In genomic region chr2:218855305-218856167, GRCh38 we compare ENCODE assay signal across 20 cellular contexts. TPM values are rescaled to one million over a fixed set of nuclear protein-coding genes. Genes with fewer than 3 reads are reported as not detected.
DNase-seq lines count a peak whose midpoint lies in the region; ATAC-seq and TF ChIP-seq lines count a peak whose summit lies in the region.
"Had no signal": no experiment of that assay in that cellular context is flagged by ENCODE, and none has a peak within 500 bp of the region (broad histone marks: within the 10 kb centered on the region; RNA-seq: fewer than 3 reads in every experiment).

No MANE protein-coding gene starts in this region.

- H3K4me1 ChIP-seq in suprapubic skin, result peaks cover 33% of the 10 kb centered on the region

- H3K9me3 Mint-ChIP-seq in WTC11 (no peaks in the 10 kb centered on the region), nephron (no peaks in the 10 kb centered on the region)

- TF ChIP-seq CTCF in WTC11 (IDR thresholded peaks at IDR 0.05) (no peak), nephron (IDR thresholded peaks at IDR 0.05; ENCODE audit: unreplicated experiment in 3 of 3) (no peak), suprapubic skin (IDR thresholded peaks at IDR 0.05) (no peak)

- 70% methylated on average over 13 of the region's 14 CpGs for WGBS in suprapubic skin

- DNase-seq in NCI-H2171 (lab: John Stamatoyannopoulos, UW) (peak; percentile 20), NCI-H2171 treated with DMSO at 0.1 percent for 48 hours (lab: John Stamatoyannopoulos, UW) (no peak), WTC11 (ENCODE audit: low spot score) (no peak), suprapubic skin (ENCODE audit: low spot score in 2 of 2) (peak; percentile 29 to 52), islet precursor cell (no peak)
- DNase-seq: C1 segment of cervical spinal cord, DMS53, NCI-H1092, NCI-H1694, NCI-H2107, NCI-H446 treated with DMSO at 0.1 percent for 48 hours, NCI-H748 treated with DMSO at 0.1 percent for 48 hours, PC-3 had no signal

- H3K27me3 Mint-ChIP-seq in WTC11 (ENCODE audit: low read depth), result peaks cover 77% of the 10 kb centered on the region
- peaks cover 86% of the 10 kb centered on the region for H3K27me3 Mint-ChIP-seq in nephron (ENCODE audit: low read depth)

- H3K27ac Mint-ChIP-seq in WTC11 (no peak overlapping the region), nephron (peak overlapping the region in 1 of 3 experiments; percentile 50)

- no peak overlapping the region for H3K27ac ChIP-seq in suprapubic skin
- H3K27ac ChIP-seq: 22Rv1, SJSA1 had no signal

- peaks cover 69% of the 10 kb centered on the region for H3K27me3 ChIP-seq in suprapubic skin

- H3K4me3 Mint-ChIP-seq in WTC11 (no peak overlapping the region), nephron (peak overlapping the region in 2 of 3 experiments; percentile 10 to 11)

- TF ChIP-seq EP300 in suprapubic skin (IDR thresholded peaks at IDR 0.05), result no peak

- no peaks in the 10 kb centered on the region for H3K9me3 ChIP-seq in suprapubic skin
- H3K9me3 ChIP-seq: SJSA1 had no signal

- H3K36me3 Mint-ChIP-seq in WTC11, result no peaks in the 10 kb centered on the region
- H3K36me3 Mint-ChIP-seq in nephron (ENCODE audit: low read depth), result no peaks in the 10 kb centered on the region

- CTCF ChIA-PET in WTC11 (lab: Charles Lee), result interaction anchor here (0.9 to 1.9 kb wide), 9 partner anchors 19 to 168 kb away, joined by 3 to 13 read pairs (median 4); partner anchors contain the start of gene TTLL4

- POLR2A ChIA-PET in WTC11 (lab: Charles Lee), result interaction anchor here (0.6 kb wide), 1 partner anchor 155 kb away, joined by 3 read pairs; no protein-coding TSS in a partner anchor

- no peak overlapping the region for H3K4me3 ChIP-seq in suprapubic skin
- H3K4me3 ChIP-seq: GM12878, SJSA1 had no signal

- H3K4me1 Mint-ChIP-seq in WTC11 (peaks cover 54% of the 10 kb centered on the region), nephron (peaks cover 42% of the 10 kb centered on the region)

- no peaks in the 10 kb centered on the region for H3K36me3 ChIP-seq in suprapubic skin
- H3K36me3 ChIP-seq: SJSA1 had no signal

- no peak for ATAC-seq in WTC11
- no peak for ATAC-seq in HG03354 (IDR thresholded peaks at IDR 0.05; ENCODE audit: poor library complexity, severe bottlenecking, unreplicated experiment)
- ATAC-seq in GM21360 (IDR thresholded peaks at IDR 0.05; ENCODE audit: unreplicated experiment), result no peak
- ATAC-seq: GM12878, PC-3 had no signal

- no peak for TF ChIP-seq POLR2A in suprapubic skin (IDR thresholded peaks at IDR 0.05)

TF ChIP-seq in WTC11, 78 proteins besides CTCF, POLR2A, EP300 and RAD21:
- TF ChIP-seq ERG (CRISPR knock-in tag; IDR thresholded peaks at IDR 0.05) (no peak), NR3C1 (CRISPR knock-in tag; conservative IDR thresholded peaks at IDR 0.05; ENCODE audit: low read depth) (no peak), ATF6 (CRISPR knock-in tag; IDR thresholded peaks at IDR 0.05) (no peak), FOXK1 (CRISPR knock-in tag; IDR thresholded peaks at IDR 0.05) (no peak), E2F1 (CRISPR knock-in tag; IDR thresholded peaks at IDR 0.05) (no peak), ZNF317 (CRISPR knock-in tag; IDR thresholded peaks at IDR 0.05; ENCODE audit: borderline replicate concordance, low read depth) (peak; percentile 77)
TF ChIP-seq in WTC11: peak in this region for 1.

RNA-seq across cellular contexts. Expression of gene WNT6, which starts 4.1 kb away (rescaled TPM):
- not detected in 3 replicates for total RNA-seq in WTC11 (2021)
- total RNA-seq in suprapubic skin, result 1 to 10 TPM; 1.4 to 3.7 (median 2.3) TPM
- total RNA-seq: PC-3, SJSA1 had no signal

RNA-seq across cellular contexts. Expression of gene PRKAG3, which starts 23.9 kb away (rescaled TPM):
- total RNA-seq in WTC11 (2021), result not detected in 3 replicates
- total RNA-seq in suprapubic skin, result under 1 TPM in 1 of 4 donors, not detected in 3; 0.26 TPM
- total RNA-seq: M059J, PC-3, SJSA1 had no signal

RNA-seq across cellular contexts. Expression of gene WNT10A, which starts 25.1 kb away (rescaled TPM):
- total RNA-seq in WTC11 (2021) (not detected in 3 replicates), suprapubic skin (10 to 100 TPM; 14.3 to 20.7 (median 16.3) TPM)
- total RNA-seq: SJSA1 had no signal

Comparison
In these comparisons a context has a peak if more than half of its experiments do, and no peak if none do; other contexts are left out.
1. DNase-seq: peak in NCI-H2171 (single experiment) and suprapubic skin (2 of 2); none in NCI-H2171 treated with DMSO at 0.1 percent for 48 hours (single experiment), WTC11 (single experiment) and islet precursor cell (single experiment).
2. RNA of gene WNT10A, which starts 25.1 kb away (total RNA-seq): 14.3 to 20.7 TPM in suprapubic skin; not detected in WTC11; every median in the first group is over 10 times any median in the second.